ENCODE assay signal across 8 cellular contexts in the genomic region with DNA sequence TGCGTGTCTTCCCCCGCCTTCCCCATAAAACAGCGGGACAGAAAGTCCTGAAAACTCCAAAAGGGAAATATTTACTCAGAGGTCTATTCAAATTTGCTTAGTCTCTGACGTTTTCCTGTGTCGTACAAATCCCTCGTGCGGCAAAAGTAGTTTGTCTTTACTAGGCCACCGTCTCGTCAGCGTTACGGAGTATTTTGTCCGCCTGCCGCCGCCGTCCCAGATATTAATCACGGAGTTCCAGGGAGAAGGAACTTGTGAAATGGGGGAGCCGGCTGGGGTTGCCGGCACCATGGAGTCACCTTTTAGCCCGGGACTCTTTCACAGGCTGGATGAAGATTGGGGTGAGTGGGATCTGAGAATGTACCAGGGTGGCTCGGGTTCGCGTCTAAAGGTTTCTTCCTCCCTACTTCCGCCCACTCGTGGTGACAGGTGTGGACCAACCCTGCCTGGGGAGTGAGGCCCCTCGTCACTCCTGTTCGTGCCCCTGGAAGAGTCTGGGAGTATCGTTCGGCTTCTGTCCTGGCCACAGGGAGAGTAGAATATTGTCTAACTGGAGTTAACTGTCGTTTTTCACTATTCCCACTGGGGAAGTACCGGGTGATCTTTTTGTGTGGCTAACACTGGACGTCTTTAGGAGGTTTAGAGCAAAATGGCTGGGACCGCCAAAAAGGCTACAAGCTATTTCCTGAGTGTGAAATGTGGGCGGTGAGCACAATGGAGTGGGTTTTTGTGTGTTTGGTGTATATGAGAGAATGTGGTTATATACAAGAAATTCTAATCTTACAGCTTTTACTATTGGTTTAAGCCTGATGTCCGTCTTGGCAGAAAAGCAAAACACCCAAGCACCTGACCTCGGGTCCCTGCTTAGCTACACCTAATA. TPM values are rescaled to one million over a fixed set of nuclear protein-coding genes. Genes with fewer than 3 reads are reported as not detected.
DNase-seq lines count a peak whose midpoint lies in the region; ATAC-seq and TF ChIP-seq lines count a peak whose summit lies in the region.

A gene with protein sequence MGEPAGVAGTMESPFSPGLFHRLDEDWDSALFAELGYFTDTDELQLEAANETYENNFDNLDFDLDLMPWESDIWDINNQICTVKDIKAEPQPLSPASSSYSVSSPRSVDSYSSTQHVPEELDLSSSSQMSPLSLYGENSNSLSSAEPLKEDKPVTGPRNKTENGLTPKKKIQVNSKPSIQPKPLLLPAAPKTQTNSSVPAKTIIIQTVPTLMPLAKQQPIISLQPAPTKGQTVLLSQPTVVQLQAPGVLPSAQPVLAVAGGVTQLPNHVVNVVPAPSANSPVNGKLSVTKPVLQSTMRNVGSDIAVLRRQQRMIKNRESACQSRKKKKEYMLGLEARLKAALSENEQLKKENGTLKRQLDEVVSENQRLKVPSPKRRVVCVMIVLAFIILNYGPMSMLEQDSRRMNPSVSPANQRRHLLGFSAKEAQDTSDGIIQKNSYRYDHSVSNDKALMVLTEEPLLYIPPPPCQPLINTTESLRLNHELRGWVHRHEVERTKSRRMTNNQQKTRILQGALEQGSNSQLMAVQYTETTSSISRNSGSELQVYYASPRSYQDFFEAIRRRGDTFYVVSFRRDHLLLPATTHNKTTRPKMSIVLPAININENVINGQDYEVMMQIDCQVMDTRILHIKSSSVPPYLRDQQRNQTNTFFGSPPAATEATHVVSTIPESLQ (plus strand): TSS at position 219 of the 880 bp plus-strand sequence. CDS start 41 bp downstream, at position 260.

- peak within 1 kb of the TSS; percentile 98 for H3K27ac Mint-ChIP-seq in activated naive CD8-positive, alpha-beta T cell treated with anti-CD3 and anti-CD28 coated beads, Interleukin-2, amount 10 ng/mL, durations not matched to agents 7 days and 5 days

- H3K27me3 Mint-ChIP-seq in activated naive CD8-positive, alpha-beta T cell treated with anti-CD3 and anti-CD28 coated beads, Interleukin-2, amount 10 ng/mL, durations not matched to agents 7 days and 5 days = no peaks in the 10 kb centered on the region

- peaks cover 2% of the 10 kb centered on the region for H3K36me3 Mint-ChIP-seq in activated naive CD8-positive, alpha-beta T cell treated with anti-CD3 and anti-CD28 coated beads, Interleukin-2, amount 10 ng/mL, durations not matched to agents 7 days and 5 days

- intact Hi-C loops in Right ventricle myocardium superior (cut with DNase I) = no loop called here
- intact Hi-C loops in tibial artery (cut with DNase I; ENCODE audit: low total_unique reads) = no loop called here

- H3K9me3 ChIP-seq in SU-DHL-6 (ENCODE audit: insufficient read depth, low read length) = no peaks in the 10 kb centered on the region
- H3K9me3 ChIP-seq in parathyroid adenoma (ENCODE audit: control insufficient read depth, low read length) = no peaks in the 10 kb centered on the region
- no peaks in the 10 kb centered on the region for H3K9me3 ChIP-seq in tibial artery

- H3K9me2 ChIP-seq in SU-DHL-6 (replicated peaks; ENCODE audit: insufficient read depth, low read length) = no peaks in the 10 kb centered on the region

- no peaks in the 10 kb centered on the region for H4K20me1 ChIP-seq in SU-DHL-6 (ENCODE audit: low read depth, low read length)

- H3K4me1 ChIP-seq in parathyroid adenoma (peaks cover 3% of the 10 kb centered on the region), tibial artery (peaks cover 0 to 36% (median 26%) of the 10 kb centered on the region in 4 donors)

- H3K4me3 Mint-ChIP-seq in activated naive CD8-positive, alpha-beta T cell treated with anti-CD3 and anti-CD28 coated beads, Interleukin-2, amount 10 ng/mL, durations not matched to agents 7 days and 5 days = peak within 1 kb of the TSS; percentile 99

- peaks cover 53% of the 10 kb centered on the region for H3K79me2 ChIP-seq in SU-DHL-6 (ENCODE audit: insufficient read depth, low read length)
- peaks cover 9% of the 10 kb centered on the region for H3K79me2 ChIP-seq in parathyroid adenoma

- H3K9ac ChIP-seq in SU-DHL-6 (ENCODE audit: low read length) = peak within 1 kb of the TSS; percentile 89
- H3K9ac ChIP-seq in parathyroid adenoma = peak within 1 kb of the TSS; percentile 38

- no peaks in the 10 kb centered on the region for H3K27me3 ChIP-seq in SU-DHL-6 (ENCODE audit: low read length)
- no peaks in the 10 kb centered on the region for H3K27me3 ChIP-seq in parathyroid adenoma (ENCODE audit: control insufficient read depth, insufficient read depth, low read length)
- H3K27me3 ChIP-seq in tibial artery = no peaks in the 10 kb centered on the region

- POLR2A ChIA-PET in activated naive CD8-positive, alpha-beta T cell treated with anti-CD3 and anti-CD28 coated beads, Interleukin-2, amount 10 ng/mL, durations not matched to agents 7 days and 5 days (lab: Charles Lee) = interaction anchor here (1.0 to 1.2 kb wide), 2 partner anchors 16 to 271 kb away, joined by 4 to 5 read pairs; a partner anchor contains a TSS

- no peak for TF ChIP-seq CTCF in SU-DHL-6 (IDR thresholded peaks at IDR 0.05; ENCODE audit: insufficient read depth, low read length, poor library complexity, severe bottlenecking)
- TF ChIP-seq CTCF in parathyroid adenoma (IDR thresholded peaks at IDR 0.05) = no peak
- TF ChIP-seq CTCF in tibial artery (IDR thresholded peaks at IDR 0.05) = peak in 1 of 2 experiments; percentile 23

- H3K9me3 Mint-ChIP-seq in activated naive CD8-positive, alpha-beta T cell treated with anti-CD3 and anti-CD28 coated beads, Interleukin-2, amount 10 ng/mL, durations not matched to agents 7 days and 5 days = no peaks in the 10 kb centered on the region

- peaks cover 20% of the 10 kb centered on the region for H3F3A ChIP-seq in SU-DHL-6 (ENCODE audit: insufficient read depth)

- H3K4me2 ChIP-seq in SU-DHL-6 (ENCODE audit: low read depth, low read length, poor library complexity, severe bottlenecking) = peak within 1 kb of the TSS; percentile 95
- peak within 1 kb of the TSS; percentile 70 for H3K4me2 ChIP-seq in parathyroid adenoma (ENCODE audit: low read length)

- H3K4me3 ChIP-seq in SU-DHL-6 (ENCODE audit: insufficient read depth, low read length, poor library complexity, severe bottlenecking) (peak within 1 kb of the TSS; percentile 96), parathyroid adenoma (ENCODE audit: low read depth, low read length) (peak within 1 kb of the TSS; percentile 74), tibial artery (peak within 1 kb of the TSS; percentile 75 to 82)

- DNase-seq in GM04504 (ENCODE audit: low read depth) (peak; percentile 83), NCI-H1105 treated with DMSO at 0.1 percent for 48 hours (lab: John Stamatoyannopoulos, UW) (peak; percentile 88), Right ventricle myocardium superior (peak; percentile 94), tibial artery (peak; percentile 93 to 94)
- peak; percentile 80 for DNase-seq in activated naive CD8-positive, alpha-beta T cell treated with anti-CD3 and anti-CD28 coated beads, Interleukin-2, amount 10 ng/mL, durations not matched to agents 7 days and 5 days

- peak within 1 kb of the TSS; percentile 57 for H3K27ac ChIP-seq in SU-DHL-6 (ENCODE audit: low read depth, low read length)
- peak within 1 kb of the TSS; percentile 85 for H3K27ac ChIP-seq in parathyroid adenoma
- H3K27ac ChIP-seq in tibial artery = peak within 1 kb of the TSS; percentile 89

- H3K36me3 ChIP-seq in SU-DHL-6 (ENCODE audit: low read length) (no peaks in the 10 kb centered on the region), parathyroid adenoma (ENCODE audit: control insufficient read depth, insufficient read depth, low read length) (no peaks in the 10 kb centered on the region), tibial artery (no peaks in the 10 kb centered on the region)

- H2AFZ ChIP-seq in SU-DHL-6 (ENCODE audit: low read depth, low read length, severe bottlenecking) = peak within 1 kb of the TSS; percentile 80
- H2AFZ ChIP-seq in parathyroid adenoma = peak within 1 kb of the TSS; percentile 72

- peak; percentile 59 for ATAC-seq in HG02588 (IDR thresholded peaks at IDR 0.05; ENCODE audit: unreplicated experiment)
- peak; percentile 75 for ATAC-seq in activated naive CD8-positive, alpha-beta T cell treated with anti-CD3 and anti-CD28 coated beads, Interleukin-2, amount 10 ng/mL, durations not matched to agents 7 days and 5 days (ENCODE audit: low read depth)
- peak; percentile 94 for ATAC-seq in Right ventricle myocardium superior (ENCODE audit: poor library complexity)

- H3K4me1 Mint-ChIP-seq in activated naive CD8-positive, alpha-beta T cell treated with anti-CD3 and anti-CD28 coated beads, Interleukin-2, amount 10 ng/mL, durations not matched to agents 7 days and 5 days = peaks cover 40% of the 10 kb centered on the region

RNA-seq across cellular contexts. Expression of the gene that starts here (rescaled TPM):
- 10 to 100 TPM; 18.5 to 20.0 TPM for total RNA-seq in activated naive CD8-positive, alpha-beta T cell treated with anti-CD3 and anti-CD28 coated beads, Interleukin-2, amount 10 ng/mL, durations not matched to agents 7 days and 5 days
- total RNA-seq in Right ventricle myocardium superior = 12.2 TPM

Comparison
In these comparisons a context has a peak if more than half of its experiments do, and no peak if none do; other contexts are left out.
1. Peak in every context shown above with its lines: DNase-seq, ATAC-seq, H3K4me3 ChIP-seq and H3K27ac ChIP-seq.